ENCODE assay signal across 7 cellular contexts in genomic region chr6:26240157-26240980, GRCh38.
A peak's percentile ranks its signal among the peaks of the same experiment; 100 is the strongest.
DNase-seq lines count a peak whose midpoint lies in the region; ATAC-seq and TF ChIP-seq lines count a peak whose summit lies in the region.

No MANE protein-coding gene starts in this region.

- H3K4me3 ChIP-seq in mononuclear cell (ENCODE audit: low read length), result peak overlapping the region; percentile 60
- H3K4me3 ChIP-seq in stomach, result peak overlapping the region; percentile 41 to 48 (median 46)

- DNase-seq in activated CD4-positive, alpha-beta T cell treated with anti-CD3 and anti-CD28 coated beads for 4 hours, result peak; percentile 52 to 60
- peak; percentile 58 for DNase-seq in effector CD8-positive, alpha-beta T cell (lab: John Stamatoyannopoulos, UW)
- DNase-seq in stomach (peak; percentile 35), SK-N-DZ (ENCODE audit: low spot score) (no peak)

- no peak for TF ChIP-seq EP300 in stomach (IDR thresholded peaks at IDR 0.05)

- peak overlapping the region; percentile 81 to 89 (median 85) for H3K27ac ChIP-seq in stomach

- H3K36me3 ChIP-seq in stomach, result no peaks in the 10 kb centered on the region

- TF ChIP-seq CTCF in stomach (IDR thresholded peaks at IDR 0.05), result no peak

- H3K27me3 ChIP-seq in mononuclear cell (ENCODE audit: insufficient read depth, low read length) (no peaks in the 10 kb centered on the region), stomach (peaks cover 0 to 96% (median 29%) of the 10 kb centered on the region in 3 donors)

- 1 to 6% (median 3%) methylated on average over 19 to 48 of the region's 48 CpGs for WGBS in stomach, 5 donors

- H3K9me3 ChIP-seq in mononuclear cell (ENCODE audit: low read depth, low read length) (no peaks in the 10 kb centered on the region), stomach (peaks cover 0 to 5% (median 0%) of the 10 kb centered on the region in 4 donors)

- H3K4me1 ChIP-seq in mononuclear cell (ENCODE audit: insufficient read depth, low read length) (peaks cover 14% of the 10 kb centered on the region), stomach (peaks cover 0 to 19% (median 11%) of the 10 kb centered on the region in 4 donors)

- ATAC-seq in GM18870 (IDR thresholded peaks at IDR 0.05; ENCODE audit: unreplicated experiment), result peak; percentile 51
- ATAC-seq in HG03064 (IDR thresholded peaks at IDR 0.05; ENCODE audit: low read depth, unreplicated experiment), result peak; percentile 56

- intact Hi-C loops in stomach (cut with DNase I; ENCODE audit: low total_unique reads), result no loop called here

- TF ChIP-seq POLR2A in stomach (IDR thresholded peaks at IDR 0.05), result peak in 1 of 4 donors; percentile 46
